8 cellular contexts compared by ENCODE assay signal in genomic region chr12:132153501-132154340, GRCh38.
DNase-seq lines count a peak whose midpoint lies in the region; ATAC-seq and TF ChIP-seq lines count a peak whose summit lies in the region.

No MANE protein-coding gene starts in this region.

- no peaks in the 10 kb centered on the region for H3K27me3 ChIP-seq in muscle layer of duodenum (ENCODE audit: low read depth, low read length)

- no peaks in the 10 kb centered on the region for H3K9me3 ChIP-seq in muscle layer of duodenum (ENCODE audit: control insufficient read depth in 1 of 2, low read length in 2 of 2)

- DNase-seq in AG09319 (ENCODE audit: extremely low read depth, low read depth) (no peak), GM19238 (ENCODE audit: insufficient read length, low spot score) (peak; percentile 90), NCI-H82 (lab: John Stamatoyannopoulos, UW) (peak; percentile 92), epidermal melanocyte (ENCODE audit: insufficient read length, low spot score) (peak; percentile 97)
- peak in 2 of 3 experiments; percentile 26 to 39 for DNase-seq in activated CD8-positive, alpha-beta memory T cell treated with anti-CD3 and anti-CD28 coated beads for 48 hours (ENCODE audit: low read depth in 2 of 3, low spot score in 2 of 3)
- DNase-seq in stimulated activated CD8-positive, alpha-beta memory T cell treated with anti-CD3 and anti-CD28 coated beads, Interleukin-7, amount 100 ng/mL, for 4 hours (ENCODE audit: low read depth in 2 of 2): peak; percentile 31 to 58

- peak; percentile 92 for TF ChIP-seq CTCF in AG09319 (IDR thresholded peaks at IDR 0.05; ENCODE audit: low read depth, low read length)

- peak; percentile 75 for ATAC-seq in HG03520 (IDR thresholded peaks at IDR 0.05; ENCODE audit: unreplicated experiment)

- H3K36me3 ChIP-seq in muscle layer of duodenum (ENCODE audit: control insufficient read depth in 1 of 2, insufficient read depth in 2 of 2, low read length in 2 of 2): peaks cover 5 to 21% of the 10 kb centered on the region in 2 donors

- peak overlapping the region; percentile 42 to 52 for H3K4me3 ChIP-seq in muscle layer of duodenum (ENCODE audit: low read depth in 1 of 2, low read length in 2 of 2)

- peaks cover 0 to 5% of the 10 kb centered on the region in 2 donors for H3K4me1 ChIP-seq in muscle layer of duodenum (ENCODE audit: control insufficient read depth in 1 of 2, insufficient read depth in 2 of 2, low read length in 2 of 2)

- H3K27ac ChIP-seq in muscle layer of duodenum (ENCODE audit: low read length): no peak overlapping the region
